Comparison of ENCODE assay signal across 8 cellular contexts in the genomic region with DNA sequence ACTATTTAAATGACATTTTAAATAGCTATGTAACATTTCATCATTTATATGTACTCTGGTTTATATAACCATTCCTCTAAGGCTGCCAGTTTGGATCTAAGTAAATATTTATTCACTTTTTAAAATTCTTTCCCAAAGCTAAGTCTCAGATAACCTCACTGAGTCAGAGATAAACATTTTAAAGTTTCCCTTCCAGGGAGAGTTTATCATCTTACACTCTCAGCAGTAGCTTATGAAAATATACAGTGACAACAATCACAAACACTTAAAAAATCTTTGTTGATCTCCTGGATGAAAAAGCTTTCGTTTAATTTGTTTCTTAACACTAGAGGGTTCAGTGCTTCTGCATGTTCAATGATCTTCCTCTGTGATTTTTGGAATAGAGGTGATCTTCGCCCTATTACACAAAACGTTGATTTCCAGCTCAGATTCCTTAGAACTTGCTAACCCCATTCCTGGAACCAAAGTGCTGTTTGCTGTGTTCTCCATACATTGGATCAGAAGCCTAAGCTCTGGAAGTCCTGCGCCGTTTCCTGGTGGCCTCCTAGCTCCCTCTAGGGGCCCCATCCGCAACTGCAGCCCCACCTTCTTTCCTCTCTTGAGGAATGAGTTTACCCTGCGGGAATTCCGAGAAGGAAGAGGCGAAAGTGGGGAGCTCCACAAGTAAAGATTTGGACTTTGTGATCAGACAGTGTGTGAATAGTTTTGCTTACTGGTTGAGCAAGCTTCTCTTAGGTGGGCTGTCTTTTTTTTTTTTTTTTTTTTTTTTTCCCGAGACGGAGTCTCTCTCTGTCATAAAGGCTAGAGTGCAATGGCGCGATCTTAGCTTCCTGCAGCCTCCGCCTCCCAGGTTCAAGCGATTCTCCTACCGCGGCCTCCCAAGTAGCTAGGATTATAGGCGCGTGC. TPM values are rescaled to one million over a fixed set of nuclear protein-coding genes. Genes with fewer than 3 reads are reported as not detected.
DNase-seq lines count a peak whose midpoint lies in the region; ATAC-seq and TF ChIP-seq lines count a peak whose summit lies in the region.

No MANE protein-coding gene starts in this region.

- no peaks in the 10 kb centered on the region for H3K36me3 ChIP-seq in testis (ENCODE audit: low read depth, missing control alignments)

- peak; percentile 90 for DNase-seq in EH (ENCODE audit: low read depth)
- peak; percentile 42 to 58 for DNase-seq in Kasumi-1 (lab: John Stamatoyannopoulos, UW)
- peak; percentile 62 to 81 (median 72) for DNase-seq in dorsolateral prefrontal cortex
- DNase-seq in lung microvascular endothelial cell (ENCODE audit: low read depth in 2 of 2), result peak; percentile 68 to 71
- DNase-seq in testis, result peak; percentile 76

- H3K4me3 ChIP-seq in dorsolateral prefrontal cortex (no peak overlapping the region), testis (no peak overlapping the region)

- H3K4me1 ChIP-seq in testis, result peaks cover 5% of the 10 kb centered on the region

- peak; percentile 98 for TF ChIP-seq CTCF in VCaP (conservative IDR thresholded peaks at IDR 0.05)
- TF ChIP-seq CTCF in dorsolateral prefrontal cortex (IDR thresholded peaks at IDR 0.05 in 54 of 56, conservative IDR thresholded peaks at IDR 0.05 in 2 of 56; ENCODE audit: low read depth in 1 of 56, partially characterized antibody in 56 of 56), result peak; percentile 55 to 96 (median 87)
- TF ChIP-seq CTCF in testis (IDR thresholded peaks at IDR 0.05), result peak; percentile 44 to 74 (median 59)

- ATAC-seq in HG02970 (IDR thresholded peaks at IDR 0.05; ENCODE audit: low FRiP score, unreplicated experiment) (no peak), HG02885 (IDR thresholded peaks at IDR 0.05; ENCODE audit: poor library complexity, unreplicated experiment) (no peak)

- H3K27ac ChIP-seq in VCaP, result peak overlapping the region; percentile 66
- H3K27ac ChIP-seq in dorsolateral prefrontal cortex, result peak overlapping the region in 2 of 59 donors; percentile 17 to 25
- no peak overlapping the region for H3K27ac ChIP-seq in testis

- H3K27me3 ChIP-seq in dorsolateral prefrontal cortex (no peaks in the 10 kb centered on the region), testis (no peaks in the 10 kb centered on the region)

- no peaks in the 10 kb centered on the region for H3K9me3 ChIP-seq in testis

- intact Hi-C loops in dorsolateral prefrontal cortex (cut with DNase I) (loop anchor here (2.0 to 10.0 kb wide), 4 partner anchors 68 to 623 kb away; partner anchors contain the start of genes LIMD1 (in 1 of the 2) and TMEM158 (in 1 of the 2)), testis (cut with DNase I; ENCODE audit: low total_unique reads) (loop anchor here (5.0 kb wide), 2 partner anchors 68 to 148 kb away; partner anchors contain the start of gene LIMD1)

- no peak for TF ChIP-seq POLR2A in testis (IDR thresholded peaks at IDR 0.05)

- 45 to 58% methylated on average over 19 of the region's 19 CpGs for WGBS in testis, 2 donors

RNA-seq across cellular contexts. Expression of gene SACM1L, which starts 29.3 kb away (rescaled TPM):
- 100 to 1,000 TPM in 1 of 120 experiments, 10 to 100 TPM in 119; 44.0 to 100 (median 73.4) TPM for total RNA-seq in dorsolateral prefrontal cortex
- 18.1 and 35.7 TPM in 2 replicates for total RNA-seq in lung microvascular endothelial cell
- total RNA-seq in testis, result 10 to 100 TPM; 48.3 to 60.1 TPM
- 25.9 TPM for polyA plus RNA-seq in testis (ENCODE audit: insufficient read depth, low read depth, low replicate concordance)
